In genomic region chr7:139941866-139942265, GRCh38 we compare ENCODE assay signal across 4 cellular contexts.
TF ChIP-seq lines count a peak whose summit lies in the region.

No MANE protein-coding gene starts in this region.

TF ChIP-seq in HepG2, 621 proteins besides CTCF, POLR2A, EP300 and RAD21:
- TF ChIP-seq MAFK (conservative IDR thresholded peaks at IDR 0.05 in 1 of 2, IDR thresholded peaks at IDR 0.05 in 1 of 2; ENCODE audit: low read length in 2 of 2) (peak; percentile 41 to 67; a peak in 2 of 4 replicates), ZNF558 (CRISPR knock-in tag; IDR thresholded peaks at IDR 0.05; ENCODE audit: borderline replicate concordance) (no peak), MAFF (IDR thresholded peaks at IDR 0.05; ENCODE audit: low read depth, low read length) (0 out of 2 replicates have a peak, but pooled peaks have one; percentile 14)

TF ChIP-seq in A549, 52 proteins besides CTCF, POLR2A, EP300 and RAD21:
- TF ChIP-seq MAFK (IDR thresholded peaks at IDR 0.05; ENCODE audit: partially characterized antibody) (peak; percentile 51), NFE2L2 (conservative IDR thresholded peaks at IDR 0.05; ENCODE audit: low read length) (no peak), GATA3 (IDR thresholded peaks at IDR 0.05; ENCODE audit: borderline replicate concordance) (no peak), CHD2 (IDR thresholded peaks at IDR 0.05; ENCODE audit: low read length, partially characterized antibody) (no peak)

TF ChIP-seq in K562, 482 proteins besides CTCF, POLR2A, EP300 and RAD21:
- TF ChIP-seq MAFG (tag; conservative IDR thresholded peaks at IDR 0.05) = peak; percentile 17; the same call in 1 of the 2 replicates
- TF ChIP-seq MAZ (CRISPR knock-in tag; conservative IDR thresholded peaks at IDR 0.05 in 1 of 2, IDR thresholded peaks at IDR 0.05 in 1 of 2) = no peak
- TF ChIP-seq SNRNP70 (optimal IDR thresholded peaks at IDR 0.05; ENCODE audit: low read depth, low read length) = no peak
- peak; percentile 80 for TF ChIP-seq ZNF316 (IDR thresholded peaks at IDR 0.05)
- TF ChIP-seq C11orf30 (IDR thresholded peaks at IDR 0.05; ENCODE audit: low read depth) = peak; percentile 50
- TF ChIP-seq NR3C1 (CRISPR knock-in tag; IDR thresholded peaks at IDR 0.05) = no peak
- TF ChIP-seq MAFF (IDR thresholded peaks at IDR 0.05; ENCODE audit: low read length) = peak; percentile 51
- no peak for TF ChIP-seq DMBX1 (CRISPR knock-in tag; IDR thresholded peaks at IDR 0.05; ENCODE audit: borderline replicate concordance)
- peak; percentile 23; the same call in 1 of the 2 replicates for TF ChIP-seq MAFK (IDR thresholded peaks at IDR 0.05; ENCODE audit: low read length)

TF ChIP-seq in WTC11, 78 proteins besides CTCF, POLR2A, EP300 and RAD21:
- TF ChIP-seq ELF4 (CRISPR knock-in tag; IDR thresholded peaks at IDR 0.05; ENCODE audit: low read depth) (no peak), ZNF317 (CRISPR knock-in tag; IDR thresholded peaks at IDR 0.05; ENCODE audit: borderline replicate concordance, low read depth) (no peak), CREB1 (CRISPR knock-in tag; IDR thresholded peaks at IDR 0.05) (no peak), SOX15 (CRISPR knock-in tag; IDR thresholded peaks at IDR 0.05) (no peak), NR1H2 (CRISPR knock-in tag; IDR thresholded peaks at IDR 0.05) (no peak), NR2C2 (CRISPR knock-in tag; IDR thresholded peaks at IDR 0.05) (no peak), NFYB (CRISPR knock-in tag; conservative IDR thresholded peaks at IDR 0.05; ENCODE audit: low read depth) (no peak), MYBL2 (CRISPR knock-in tag; IDR thresholded peaks at IDR 0.05) (no peak), NFE2L1 (CRISPR knock-in tag; IDR thresholded peaks at IDR 0.05) (no peak), MLX (CRISPR knock-in tag; IDR thresholded peaks at IDR 0.05) (no peak), ZNF671 (CRISPR knock-in tag; IDR thresholded peaks at IDR 0.05) (no peak), CREM (CRISPR knock-in tag; IDR thresholded peaks at IDR 0.05) (no peak), SMAD4 (CRISPR knock-in tag; IDR thresholded peaks at IDR 0.05) (no peak), ZNF263 (CRISPR knock-in tag; IDR thresholded peaks at IDR 0.05; ENCODE audit: low read depth) (no peak), E2F1 (CRISPR knock-in tag; IDR thresholded peaks at IDR 0.05) (no peak), USF2 (CRISPR knock-in tag; IDR thresholded peaks at IDR 0.05) (no peak), JAZF1 (CRISPR knock-in tag; IDR thresholded peaks at IDR 0.05) (no peak)
- TF ChIP-seq, protein P1, sequence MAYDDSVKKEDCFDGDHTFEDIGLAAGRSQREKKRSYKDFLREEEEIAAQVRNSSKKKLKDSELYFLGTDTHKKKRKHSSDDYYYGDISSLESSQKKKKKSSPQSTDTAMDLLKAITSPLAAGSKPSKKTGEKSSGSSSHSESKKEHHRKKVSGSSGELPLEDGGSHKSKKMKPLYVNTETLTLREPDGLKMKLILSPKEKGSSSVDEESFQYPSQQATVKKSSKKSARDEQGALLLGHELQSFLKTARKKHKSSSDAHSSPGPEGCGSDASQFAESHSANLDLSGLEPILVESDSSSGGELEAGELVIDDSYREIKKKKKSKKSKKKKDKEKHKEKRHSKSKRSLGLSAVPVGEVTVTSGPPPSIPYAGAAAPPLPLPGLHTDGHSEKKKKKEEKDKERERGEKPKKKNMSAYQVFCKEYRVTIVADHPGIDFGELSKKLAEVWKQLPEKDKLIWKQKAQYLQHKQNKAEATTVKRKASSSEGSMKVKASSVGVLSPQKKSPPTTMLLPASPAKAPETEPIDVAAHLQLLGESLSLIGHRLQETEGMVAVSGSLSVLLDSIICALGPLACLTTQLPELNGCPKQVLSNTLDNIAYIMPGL (CRISPR knock-in tag; IDR thresholded peaks at IDR 0.05) = no peak
- TF ChIP-seq, protein P2, sequence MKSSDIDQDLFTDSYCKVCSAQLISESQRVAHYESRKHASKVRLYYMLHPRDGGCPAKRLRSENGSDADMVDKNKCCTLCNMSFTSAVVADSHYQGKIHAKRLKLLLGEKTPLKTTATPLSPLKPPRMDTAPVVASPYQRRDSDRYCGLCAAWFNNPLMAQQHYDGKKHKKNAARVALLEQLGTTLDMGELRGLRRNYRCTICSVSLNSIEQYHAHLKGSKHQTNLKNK (CRISPR knock-in tag; IDR thresholded peaks at IDR 0.05) = no peak
- TF ChIP-seq, protein P3, sequence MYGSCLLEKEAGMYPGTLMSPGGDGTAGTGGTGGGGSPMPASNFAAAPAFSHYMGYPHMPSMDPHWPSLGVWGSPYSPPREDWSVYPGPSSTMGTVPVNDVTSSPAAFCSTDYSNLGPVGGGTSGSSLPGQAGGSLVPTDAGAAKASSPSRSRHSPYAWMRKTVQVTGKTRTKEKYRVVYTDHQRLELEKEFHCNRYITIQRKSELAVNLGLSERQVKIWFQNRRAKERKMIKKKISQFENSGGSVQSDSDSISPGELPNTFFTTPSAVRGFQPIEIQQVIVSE (CRISPR knock-in tag; IDR thresholded peaks at IDR 0.05; ENCODE audit: borderline replicate concordance) = no peak
